Comparison of ENCODE assay signal across 17 cellular contexts in genomic region chr2:11773747-11774536, GRCh38. TPM values are rescaled to one million over a fixed set of nuclear protein-coding genes. Genes with fewer than 3 reads are reported as not detected.
DNase-seq lines count a peak whose midpoint lies in the region; ATAC-seq and TF ChIP-seq lines count a peak whose summit lies in the region.
"Had no signal": no experiment of that assay in that cellular context is flagged by ENCODE, and none has a peak within 500 bp of the region (broad histone marks: within the 10 kb centered on the region; RNA-seq: fewer than 3 reads in every experiment).

No MANE protein-coding gene starts in this region.

- no peaks in the 10 kb centered on the region for H3K9me3 Mint-ChIP-seq in activated CD4-positive, alpha-beta T cell treated with anti-CD3 and anti-CD28 coated beads, Interleukin-2, amount 10 ng/mL, durations not matched to agents 24 days and 14 days
- H3K9me3 Mint-ChIP-seq in HFFc6 (no peaks in the 10 kb centered on the region), nephron progenitor cell (peaks cover 5% of the 10 kb centered on the region)
- no peaks in the 10 kb centered on the region for H3K9me3 Mint-ChIP-seq in activated T-helper 17 cell treated with anti-CD3 and anti-CD28 coated beads, Interleukin-2, amount 50 U/mL, for 72 hours

- ATAC-seq in activated T-helper 17 cell treated with anti-CD3 and anti-CD28 coated beads, Interleukin-2, amount 50 U/mL, for 72 hours (replicated peaks), result no peak
- no peak for ATAC-seq in HG03342 (IDR thresholded peaks at IDR 0.05; ENCODE audit: unreplicated experiment)
- ATAC-seq: A549, left lung, Panc1 had no signal

- H3K4me1 Mint-ChIP-seq in activated CD4-positive, alpha-beta T cell treated with anti-CD3 and anti-CD28 coated beads, Interleukin-2, amount 10 ng/mL, durations not matched to agents 24 days and 14 days, result peaks cover 47% of the 10 kb centered on the region
- H3K4me1 Mint-ChIP-seq in HFFc6 (ENCODE audit: low read depth), result peaks cover 39% of the 10 kb centered on the region
- H3K4me1 Mint-ChIP-seq in activated T-helper 17 cell treated with anti-CD3 and anti-CD28 coated beads, Interleukin-2, amount 50 U/mL, for 72 hours, result peaks cover 40% of the 10 kb centered on the region
- H3K4me1 Mint-ChIP-seq in nephron progenitor cell, result peaks cover 43% of the 10 kb centered on the region

- H3K27me3 Mint-ChIP-seq in activated CD4-positive, alpha-beta T cell treated with anti-CD3 and anti-CD28 coated beads, Interleukin-2, amount 10 ng/mL, durations not matched to agents 24 days and 14 days, result no peaks in the 10 kb centered on the region
- no peaks in the 10 kb centered on the region for H3K27me3 Mint-ChIP-seq in HFFc6 (ENCODE audit: insufficient read depth)
- no peaks in the 10 kb centered on the region for H3K27me3 Mint-ChIP-seq in activated T-helper 17 cell treated with anti-CD3 and anti-CD28 coated beads, Interleukin-2, amount 50 U/mL, for 72 hours
- H3K27me3 Mint-ChIP-seq in nephron progenitor cell (ENCODE audit: low read depth, poor library complexity), result no peaks in the 10 kb centered on the region

- DNase-seq in activated CD4-positive, alpha-beta T cell treated with anti-CD3 and anti-CD28 coated beads, Interleukin-2, amount 10 ng/mL, durations not matched to agents 24 days and 14 days, result no peak
- DNase-seq in activated CD4-positive, alpha-beta T cell treated with anti-CD3 and anti-CD28 coated beads, Interleukin-2, amount 50 U/mL, for 48 hours, result no peak
- DNase-seq in HFFc6, result no peak
- no peak for DNase-seq in nephron progenitor cell
- DNase-seq in GM19240 (ENCODE audit: insufficient read length, low spot score), result no peak
- DNase-seq in DMS79 (lab: John Stamatoyannopoulos, UW), result no peak
- DNase-seq: activated gamma-delta T cell treated with Interleukin-2 at 50 U/mL for 16 hours; effector CD4-positive, alpha-beta T cell; left lung; NCI-H187 treated with DMSO at 0.1 percent for 48 hours; NCI-H526 treated with DMSO at 0.1 percent for 48 hours; spleen; SW 1271 had no signal

- intact Hi-C loops in activated CD4-positive, alpha-beta T cell treated with anti-CD3 and anti-CD28 coated beads, Interleukin-2, amount 10 ng/mL, durations not matched to agents 24 days and 14 days (cut with micrococcal nuclease), result no loop called here

- peaks cover 62% of the 10 kb centered on the region for H3K36me3 Mint-ChIP-seq in activated CD4-positive, alpha-beta T cell treated with anti-CD3 and anti-CD28 coated beads, Interleukin-2, amount 10 ng/mL, durations not matched to agents 24 days and 14 days (ENCODE audit: low read depth)
- H3K36me3 Mint-ChIP-seq in HFFc6 (ENCODE audit: low read depth), result peaks cover 28% of the 10 kb centered on the region
- H3K36me3 Mint-ChIP-seq in activated T-helper 17 cell treated with anti-CD3 and anti-CD28 coated beads, Interleukin-2, amount 50 U/mL, for 72 hours (ENCODE audit: low read depth), result peaks cover 100% of the 10 kb centered on the region
- peaks cover 86% of the 10 kb centered on the region for H3K36me3 Mint-ChIP-seq in nephron progenitor cell (ENCODE audit: low read depth)

- H3K27ac Mint-ChIP-seq in activated CD4-positive, alpha-beta T cell treated with anti-CD3 and anti-CD28 coated beads, Interleukin-2, amount 10 ng/mL, durations not matched to agents 24 days and 14 days, result peak overlapping the region; percentile 46
- H3K27ac Mint-ChIP-seq in HFFc6, result peak overlapping the region; percentile 49
- peak overlapping the region; percentile 67 for H3K27ac Mint-ChIP-seq in activated T-helper 17 cell treated with anti-CD3 and anti-CD28 coated beads, Interleukin-2, amount 50 U/mL, for 72 hours
- peak overlapping the region; percentile 15 for H3K27ac Mint-ChIP-seq in nephron progenitor cell

- TF ChIP-seq CTCF in HFFc6 (IDR thresholded peaks at IDR 0.05) (no peak), nephron progenitor cell (IDR thresholded peaks at IDR 0.05) (no peak)

- H3K4me3 Mint-ChIP-seq in activated CD4-positive, alpha-beta T cell treated with anti-CD3 and anti-CD28 coated beads, Interleukin-2, amount 10 ng/mL, durations not matched to agents 24 days and 14 days, result peak overlapping the region; percentile 37
- peak overlapping the region; percentile 28 for H3K4me3 Mint-ChIP-seq in HFFc6
- peak overlapping the region; percentile 69 for H3K4me3 Mint-ChIP-seq in activated T-helper 17 cell treated with anti-CD3 and anti-CD28 coated beads, Interleukin-2, amount 50 U/mL, for 72 hours
- no peak overlapping the region for H3K4me3 Mint-ChIP-seq in nephron progenitor cell

RNA-seq across cellular contexts. Expression of gene LPIN1, which starts 27.5 kb away (rescaled TPM):
- 46.3 and 52.3 TPM in 2 replicates for total RNA-seq in activated CD4-positive, alpha-beta T cell treated with anti-CD3 and anti-CD28 coated beads, Interleukin-2, amount 10 ng/mL, durations not matched to agents 24 days and 14 days
- 10 to 100 TPM; 17.5 to 22.9 (median 20.7) TPM for total RNA-seq in HFFc6 (2021; fragmentation: NEBNext Ultra II Directional; extraction: Animal tissue kit (Norgen Biotek cat#: 25700))
- total RNA-seq in activated T-helper 17 cell treated with anti-CD3 and anti-CD28 coated beads, Interleukin-2, amount 50 U/mL, for 72 hours, result 10 to 100 TPM; 59.0 to 69.2 TPM

Comparison
In these comparisons a context has a peak if more than half of its experiments do, and no peak if none do; other contexts are left out.
1. H3K27ac Mint-ChIP-seq: peak in every context shown above with its lines; median percentile 67 in activated T-helper 17 cell treated with anti-CD3 and anti-CD28 coated beads, Interleukin-2, amount 50 U/mL, for 72 hours; 49 in HFFc6; 46 in activated CD4-positive, alpha-beta T cell treated with anti-CD3 and anti-CD28 coated beads, Interleukin-2, amount 10 ng/mL, durations not matched to agents 24 days and 14 days; 15 in nephron progenitor cell.